Comparison of ENCODE assay signal across 18 cellular contexts in genomic region chr16:67861877-67862276, GRCh38. TPM values are rescaled to one million over a fixed set of nuclear protein-coding genes. Genes with fewer than 3 reads are reported as not detected.
A peak's percentile ranks its signal among the peaks of the same experiment; 100 is the strongest.
DNase-seq lines count a peak whose midpoint lies in the region; ATAC-seq and TF ChIP-seq lines count a peak whose summit lies in the region.
"Had no signal": no experiment of that assay in that cellular context is flagged by ENCODE, and none has a peak within 500 bp of the region (broad histone marks: within the 10 kb centered on the region; RNA-seq: fewer than 3 reads in every experiment).

No MANE protein-coding gene starts in this region.

- peaks cover 31 to 51% of the 10 kb centered on the region in 2 donors for H3K4me1 ChIP-seq in ascending aorta
- peaks cover 8 to 45% of the 10 kb centered on the region in 2 donors for H3K4me1 ChIP-seq in muscle layer of duodenum (ENCODE audit: control insufficient read depth in 1 of 2, insufficient read depth in 2 of 2, low read length in 2 of 2)
- H3K4me1 ChIP-seq in suprapubic skin = peaks cover 59% of the 10 kb centered on the region

- no peaks in the 10 kb centered on the region for H3K9me3 ChIP-seq in ascending aorta
- no peaks in the 10 kb centered on the region for H3K9me3 ChIP-seq in muscle layer of duodenum (ENCODE audit: control insufficient read depth in 1 of 2, low read length in 2 of 2)
- H3K9me3 ChIP-seq in suprapubic skin = no peaks in the 10 kb centered on the region
- H3K9me3 ChIP-seq: tibial nerve had no signal

- no peak for DNase-seq in activated naive CD8-positive, alpha-beta T cell treated with anti-CD3 and anti-CD28 coated beads, Interleukin-2, amount 10 ng/mL, durations not matched to agents 7 days and 5 days
- DNase-seq in activated naive CD8-positive, alpha-beta T cell treated with anti-CD3 and anti-CD28 coated beads for 36 hours = no peak
- no peak for DNase-seq in ascending aorta (ENCODE audit: low spot score in 2 of 2)
- no peak for DNase-seq in suprapubic skin (ENCODE audit: low spot score in 2 of 2)
- DNase-seq in activated CD4-positive, alpha-beta T cell treated with anti-CD3 and anti-CD28 coated beads for 48 hours = no peak
- DNase-seq in HuH-7 (ENCODE audit: low spot score) = no peak
- DNase-seq: activated CD4-positive, alpha-beta T cell treated with anti-CD3 and anti-CD28 coated beads, Interleukin-2, amount 10 ng/mL, durations not matched to agents 24 days and 14 days; activated T-cell treated with anti-CD3 and anti-CD28 coated beads, Interleukin-2, amount 50 U/mL, for 1 hour; amygdala; cortex of kidney; hypothalamus; NCI-H2029; NCI-H510A treated with DMSO at 0.1 percent for 48 hours had no signal

- H3K4me3 Mint-ChIP-seq in activated naive CD8-positive, alpha-beta T cell treated with anti-CD3 and anti-CD28 coated beads, Interleukin-2, amount 10 ng/mL, durations not matched to agents 7 days and 5 days = no peak overlapping the region
- no peak overlapping the region for H3K4me3 Mint-ChIP-seq in activated naive CD8-positive, alpha-beta T cell treated with anti-CD3 and anti-CD28 coated beads for 36 hours
- H3K4me3 Mint-ChIP-seq: activated CD4-positive, alpha-beta T cell treated with anti-CD3 and anti-CD28 coated beads, Interleukin-2, amount 10 ng/mL, durations not matched to agents 24 days and 14 days had no signal

- no peak for TF ChIP-seq EP300 in suprapubic skin (IDR thresholded peaks at IDR 0.05)

- H3K4me3 ChIP-seq in ascending aorta = no peak overlapping the region
- no peak overlapping the region for H3K4me3 ChIP-seq in muscle layer of duodenum (ENCODE audit: low read depth in 1 of 2, low read length in 2 of 2)
- H3K4me3 ChIP-seq in suprapubic skin = no peak overlapping the region
- H3K4me3 ChIP-seq: GM12878, tibial nerve had no signal

- peaks cover 3% of the 10 kb centered on the region for H3K36me3 Mint-ChIP-seq in activated naive CD8-positive, alpha-beta T cell treated with anti-CD3 and anti-CD28 coated beads, Interleukin-2, amount 10 ng/mL, durations not matched to agents 7 days and 5 days
- H3K36me3 Mint-ChIP-seq in activated naive CD8-positive, alpha-beta T cell treated with anti-CD3 and anti-CD28 coated beads for 36 hours = peaks cover 4% of the 10 kb centered on the region

- intact Hi-C loops in ascending aorta (cut with DNase I) = loop anchor here (2.0 kb wide), 1 partner anchor 15 kb away; the partner anchor contains the start of genes CENPT and NUTF2

- 81% methylated on average over 6 of the region's 6 CpGs for WGBS in suprapubic skin

- no peak for ATAC-seq in activated naive CD8-positive, alpha-beta T cell treated with anti-CD3 and anti-CD28 coated beads, Interleukin-2, amount 10 ng/mL, durations not matched to agents 7 days and 5 days (ENCODE audit: low read depth)
- ATAC-seq in GM21825 (IDR thresholded peaks at IDR 0.05; ENCODE audit: unreplicated experiment) = no peak
- ATAC-seq: GM12878 had no signal

- H3K4me1 Mint-ChIP-seq in activated naive CD8-positive, alpha-beta T cell treated with anti-CD3 and anti-CD28 coated beads, Interleukin-2, amount 10 ng/mL, durations not matched to agents 7 days and 5 days = peaks cover 13% of the 10 kb centered on the region
- peaks cover 10% of the 10 kb centered on the region for H3K4me1 Mint-ChIP-seq in activated naive CD8-positive, alpha-beta T cell treated with anti-CD3 and anti-CD28 coated beads for 36 hours

- H3K27ac Mint-ChIP-seq in activated naive CD8-positive, alpha-beta T cell treated with anti-CD3 and anti-CD28 coated beads, Interleukin-2, amount 10 ng/mL, durations not matched to agents 7 days and 5 days = peak overlapping the region; percentile 26
- no peak overlapping the region for H3K27ac Mint-ChIP-seq in activated naive CD8-positive, alpha-beta T cell treated with anti-CD3 and anti-CD28 coated beads for 36 hours
- H3K27ac Mint-ChIP-seq: activated CD4-positive, alpha-beta T cell treated with anti-CD3 and anti-CD28 coated beads, Interleukin-2, amount 10 ng/mL, durations not matched to agents 24 days and 14 days had no signal

- H3K36me3 ChIP-seq in ascending aorta = peaks cover 20 to 25% of the 10 kb centered on the region in 2 donors
- peaks cover 0 to 31% of the 10 kb centered on the region in 2 donors for H3K36me3 ChIP-seq in muscle layer of duodenum (ENCODE audit: control insufficient read depth in 1 of 2, insufficient read depth in 2 of 2, low read length in 2 of 2)
- H3K36me3 ChIP-seq in suprapubic skin = peaks cover 20% of the 10 kb centered on the region

- no peaks in the 10 kb centered on the region for H3K27me3 ChIP-seq in ascending aorta
- H3K27me3 ChIP-seq in muscle layer of duodenum (ENCODE audit: low read depth, low read length) = no peaks in the 10 kb centered on the region
- H3K27me3 ChIP-seq in suprapubic skin = no peaks in the 10 kb centered on the region
- H3K27me3 ChIP-seq: tibial nerve had no signal

- TF ChIP-seq POLR2A in suprapubic skin (IDR thresholded peaks at IDR 0.05) = no peak

- H3K27ac ChIP-seq in ascending aorta (peak overlapping the region; percentile 90 to 95), muscle layer of duodenum (ENCODE audit: low read length) (peak overlapping the region; percentile 58), suprapubic skin (peak overlapping the region; percentile 85)

- POLR2A ChIA-PET in activated naive CD8-positive, alpha-beta T cell treated with anti-CD3 and anti-CD28 coated beads, Interleukin-2, amount 10 ng/mL, durations not matched to agents 7 days and 5 days (lab: Charles Lee) = no interaction called here

- TF ChIP-seq CTCF in ascending aorta (IDR thresholded peaks at IDR 0.05) (no peak), suprapubic skin (IDR thresholded peaks at IDR 0.05) (no peak)

- H3K27me3 Mint-ChIP-seq in activated naive CD8-positive, alpha-beta T cell treated with anti-CD3 and anti-CD28 coated beads, Interleukin-2, amount 10 ng/mL, durations not matched to agents 7 days and 5 days = no peaks in the 10 kb centered on the region
- H3K27me3 Mint-ChIP-seq in activated naive CD8-positive, alpha-beta T cell treated with anti-CD3 and anti-CD28 coated beads for 36 hours = no peaks in the 10 kb centered on the region
- H3K27me3 Mint-ChIP-seq: activated CD4-positive, alpha-beta T cell treated with anti-CD3 and anti-CD28 coated beads, Interleukin-2, amount 10 ng/mL, durations not matched to agents 24 days and 14 days had no signal

- no peaks in the 10 kb centered on the region for H3K9me3 Mint-ChIP-seq in activated naive CD8-positive, alpha-beta T cell treated with anti-CD3 and anti-CD28 coated beads, Interleukin-2, amount 10 ng/mL, durations not matched to agents 7 days and 5 days
- no peaks in the 10 kb centered on the region for H3K9me3 Mint-ChIP-seq in activated naive CD8-positive, alpha-beta T cell treated with anti-CD3 and anti-CD28 coated beads for 36 hours
- H3K9me3 Mint-ChIP-seq: activated CD4-positive, alpha-beta T cell treated with anti-CD3 and anti-CD28 coated beads, Interleukin-2, amount 10 ng/mL, durations not matched to agents 24 days and 14 days had no signal

RNA-seq across cellular contexts. Expression of gene EDC4, which starts 11.0 kb away (rescaled TPM):
- 100 to 1,000 TPM; 119 to 130 TPM for total RNA-seq in activated naive CD8-positive, alpha-beta T cell treated with anti-CD3 and anti-CD28 coated beads, Interleukin-2, amount 10 ng/mL, durations not matched to agents 7 days and 5 days
- 100 to 1,000 TPM in 1 of 2 experiments, 10 to 100 TPM in 1; 99.6 to 102 TPM for total RNA-seq in activated naive CD8-positive, alpha-beta T cell treated with anti-CD3 and anti-CD28 coated beads for 36 hours
- total RNA-seq in ascending aorta (125 TPM), suprapubic skin (100 to 1,000 TPM in 1 of 4 donors, 10 to 100 TPM in 3; 59.5 to 110 (median 68.0) TPM)

RNA-seq across cellular contexts. Expression of gene CENPT, which starts 14.4 kb away (rescaled TPM):
- 10 to 100 TPM; 84.0 to 90.7 TPM for total RNA-seq in activated naive CD8-positive, alpha-beta T cell treated with anti-CD3 and anti-CD28 coated beads, Interleukin-2, amount 10 ng/mL, durations not matched to agents 7 days and 5 days
- 10 to 100 TPM; 42.2 to 42.4 TPM for total RNA-seq in activated naive CD8-positive, alpha-beta T cell treated with anti-CD3 and anti-CD28 coated beads for 36 hours
- 220 TPM for total RNA-seq in ascending aorta
- 100 to 1,000 TPM; 140 to 311 (median 201) TPM for total RNA-seq in suprapubic skin

RNA-seq across cellular contexts. Expression of gene NUTF2, which starts 15.1 kb away (rescaled TPM):
- 10 to 100 TPM; 88.4 TPM for total RNA-seq in activated naive CD8-positive, alpha-beta T cell treated with anti-CD3 and anti-CD28 coated beads, Interleukin-2, amount 10 ng/mL, durations not matched to agents 7 days and 5 days
- 100 to 1,000 TPM; 174 to 181 TPM for total RNA-seq in activated naive CD8-positive, alpha-beta T cell treated with anti-CD3 and anti-CD28 coated beads for 36 hours
- total RNA-seq in ascending aorta (156 TPM), suprapubic skin (100 to 1,000 TPM; 101 to 161 (median 113) TPM)

RNA-seq across cellular contexts. Expression of gene THAP11, which starts 19.8 kb away (rescaled TPM):
- total RNA-seq in activated naive CD8-positive, alpha-beta T cell treated with anti-CD3 and anti-CD28 coated beads, Interleukin-2, amount 10 ng/mL, durations not matched to agents 7 days and 5 days = 10 to 100 TPM; 48.1 to 50.1 TPM
- total RNA-seq in activated naive CD8-positive, alpha-beta T cell treated with anti-CD3 and anti-CD28 coated beads for 36 hours = 10 to 100 TPM; 45.9 to 47.5 TPM
- total RNA-seq in ascending aorta (85.4 TPM), suprapubic skin (10 to 100 TPM; 45.7 to 92.0 (median 76.4) TPM)

RNA-seq across cellular contexts. Expression of gene NRN1L, which starts 22.8 kb away (rescaled TPM):
- total RNA-seq in activated naive CD8-positive, alpha-beta T cell treated with anti-CD3 and anti-CD28 coated beads, Interleukin-2, amount 10 ng/mL, durations not matched to agents 7 days and 5 days = 1 to 10 TPM; 2.1 to 3.1 TPM
- total RNA-seq in activated naive CD8-positive, alpha-beta T cell treated with anti-CD3 and anti-CD28 coated beads for 36 hours = not detected
- total RNA-seq in ascending aorta = not detected
- total RNA-seq in suprapubic skin = 1 to 10 TPM in 3 of 4 donors, not detected in 1; 4.3 to 5.6 (median 4.7) TPM
- total RNA-seq: H4 had no signal
